In genomic region chr6:110178626-110179405, GRCh38 we compare ENCODE assay signal across 8 cellular contexts.
DNase-seq lines count a peak whose midpoint lies in the region; ATAC-seq and TF ChIP-seq lines count a peak whose summit lies in the region.

No MANE protein-coding gene starts in this region.

- peak overlapping the region; percentile 79 for H3K4me3 ChIP-seq in choroid plexus epithelial cell (ENCODE audit: low read depth, low read length)

- ATAC-seq in HG03135 (IDR thresholded peaks at IDR 0.05; ENCODE audit: unreplicated experiment) (peak; percentile 23), GM21528 (IDR thresholded peaks at IDR 0.05; ENCODE audit: low FRiP score, unreplicated experiment) (no peak)

- peak overlapping the region; percentile 92 for H3K27ac ChIP-seq in layer of hippocampus (ENCODE audit: low read depth, low read length)

- peak; percentile 50 for DNase-seq in GM10266 (ENCODE audit: extremely low spot score)
- peak; percentile 65 for DNase-seq in NCI-H345 treated with DMSO at 0.1 percent for 48 hours (lab: John Stamatoyannopoulos, UW; ENCODE audit: unreplicated experiment)
- peak; percentile 53 to 75 for DNase-seq in activated CD4-positive, alpha-beta T cell treated with anti-CD3 and anti-CD28 coated beads for 4 hours
- DNase-seq in choroid plexus epithelial cell (ENCODE audit: low read depth): peak; percentile 79
- DNase-seq in stimulated activated CD4-positive, alpha-beta T cell treated with anti-CD3 and anti-CD28 coated beads, Interleukin-1b, Interleukin-23, amount 100 ng/mL, for 24 hours (ENCODE audit: low read depth in 4 of 4, low spot score in 1 of 4): peak; percentile 3 to 35 (median 21)

- H3K27me3 ChIP-seq in layer of hippocampus (ENCODE audit: control insufficient read depth, insufficient read depth, low read length): no peaks in the 10 kb centered on the region

- TF ChIP-seq CTCF in GM10266 (IDR thresholded peaks at IDR 0.05; ENCODE audit: control insufficient read depth, insufficient read depth, low read depth, missing control alignments) (peak; percentile 80), choroid plexus epithelial cell (conservative IDR thresholded peaks at IDR 0.05; ENCODE audit: low read depth, low read length) (peak; percentile 85)

Comparison
In these comparisons a context has a peak if more than half of its experiments do, and no peak if none do; other contexts are left out.
1. DNase-seq: peak in every context shown above with its lines; median percentile 79 in choroid plexus epithelial cell; 65 in NCI-H345 treated with DMSO at 0.1 percent for 48 hours; 64 in activated CD4-positive, alpha-beta T cell treated with anti-CD3 and anti-CD28 coated beads for 4 hours; 50 in GM10266; 21 in stimulated activated CD4-positive, alpha-beta T cell treated with anti-CD3 and anti-CD28 coated beads, Interleukin-1b, Interleukin-23, amount 100 ng/mL, for 24 hours.